Comparison of ENCODE assay signal across 27 cellular contexts in the genomic region with DNA sequence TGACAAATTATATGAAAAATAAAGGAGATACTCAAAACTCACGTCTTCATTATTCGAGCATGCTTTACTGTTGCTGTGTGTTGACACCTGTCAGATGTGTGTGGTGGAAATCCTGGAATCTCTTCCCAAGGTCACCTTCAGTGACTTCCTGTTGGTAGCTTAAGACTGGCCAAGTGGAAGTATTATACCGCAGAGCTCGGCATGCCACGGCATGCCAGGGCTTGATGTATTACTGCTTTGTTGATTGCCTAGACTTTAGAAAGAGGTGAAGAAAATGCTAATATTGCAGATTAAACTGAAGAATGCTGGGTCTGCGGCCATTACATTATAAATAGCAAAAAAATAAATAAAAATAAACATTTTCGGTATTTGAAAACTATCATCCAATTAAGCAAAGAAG. TPM values are rescaled to one million over a fixed set of nuclear protein-coding genes. Genes with fewer than 3 reads are reported as not detected.
"Had no signal": no experiment of that assay in that cellular context is flagged by ENCODE, and none has a peak within 500 bp of the region (broad histone marks: within the 10 kb centered on the region; RNA-seq: fewer than 3 reads in every experiment).

No MANE protein-coding gene starts in this region.

- H3K27ac Mint-ChIP-seq: activated CD4-positive, alpha-beta T cell treated with anti-CD3 and anti-CD28 coated beads, Interleukin-2, amount 10 ng/mL, durations not matched to agents 7 days and 5 days; activated CD8-positive, alpha-beta T cell treated with anti-CD3 and anti-CD28 coated beads, Interleukin-2, amount 10 ng/mL, durations not matched to agents 7 days and 5 days; activated naive CD8-positive, alpha-beta T cell treated with anti-CD3 and anti-CD28 coated beads, Interleukin-2, amount 50 U/mL, for 24 hours; activated T-helper 1 cell treated with anti-CD3 and anti-CD28 coated beads, Interleukin-12 subunit alpha, Interleukin-12 subunit beta, Interleukin-2, Interleukin-4 antibody, amounts not matched to agents 30 ng/mL and 10 ng/mL and 1 ng/mL, durations not matched to agents 14 hours and 24 hours and 36 hours; immature natural killer cell; nephron had no signal

- DNase-seq: activated CD4-positive, alpha-beta T cell treated with anti-CD3 and anti-CD28 coated beads, Interleukin-2, amount 10 ng/mL, durations not matched to agents 7 days and 5 days; activated CD4-positive, CD25-positive, alpha-beta regulatory T cell treated with anti-CD3 and anti-CD28 coated beads, Interleukin-2, amount 50 U/mL, for 72 hours; activated CD8-positive, alpha-beta T cell treated with anti-CD3 and anti-CD28 coated beads, Interleukin-2, amount 10 ng/mL, durations not matched to agents 7 days and 5 days; activated gamma-delta T cell; activated naive CD4-positive, alpha-beta T cell treated with anti-CD3 and anti-CD28 coated beads, Interleukin-2, amount 50 U/mL, for 16 hours; activated naive CD8-positive, alpha-beta T cell treated with anti-CD3 and anti-CD28 coated beads, Interleukin-2, amount 50 U/mL, for 24 hours; cortex of kidney; erythroblast; foreskin melanocyte; immature natural killer cell; left ventricle myocardium inferior; midbrain; pancreas; right cardiac atrium; stimulated activated CD4-positive, alpha-beta T cell treated with anti-CD3 and anti-CD28 coated beads, Interleukin-4, amount 100 ng/mL, for 24 hours; stimulated activated naive CD4-positive, alpha-beta T cell treated with Interleukin-2 at 50 U/mL for 16 hours; upper lobe of left lung; WERI-Rb-1 had no signal

- H3K4me1 Mint-ChIP-seq: activated CD4-positive, alpha-beta T cell treated with anti-CD3 and anti-CD28 coated beads, Interleukin-2, amount 10 ng/mL, durations not matched to agents 7 days and 5 days; activated naive CD8-positive, alpha-beta T cell treated with anti-CD3 and anti-CD28 coated beads, Interleukin-2, amount 50 U/mL, for 24 hours; immature natural killer cell; nephron had no signal

- H3K27me3 ChIP-seq: cardiac muscle cell, hepatocyte, upper lobe of left lung had no signal

- H3K36me3 ChIP-seq: cardiac muscle cell, left ventricle myocardium inferior, pancreas, upper lobe of left lung, WERI-Rb-1 had no signal

- FAIRE-seq: TTC549 had no signal

- H3K36me3 Mint-ChIP-seq: immature natural killer cell had no signal

- H3K9me3 Mint-ChIP-seq: activated CD4-positive, alpha-beta T cell treated with anti-CD3 and anti-CD28 coated beads, Interleukin-2, amount 10 ng/mL, durations not matched to agents 7 days and 5 days; activated naive CD8-positive, alpha-beta T cell treated with anti-CD3 and anti-CD28 coated beads, Interleukin-2, amount 50 U/mL, for 24 hours; activated T-helper 1 cell treated with anti-CD3 and anti-CD28 coated beads, Interleukin-12 subunit alpha, Interleukin-12 subunit beta, Interleukin-2, Interleukin-4 antibody, amounts not matched to agents 30 ng/mL and 10 ng/mL and 1 ng/mL, durations not matched to agents 14 hours and 24 hours and 36 hours; immature natural killer cell had no signal

- H3K4me3 Mint-ChIP-seq: activated CD4-positive, alpha-beta T cell treated with anti-CD3 and anti-CD28 coated beads, Interleukin-2, amount 10 ng/mL, durations not matched to agents 7 days and 5 days; activated CD8-positive, alpha-beta T cell treated with anti-CD3 and anti-CD28 coated beads, Interleukin-2, amount 10 ng/mL, durations not matched to agents 7 days and 5 days; activated naive CD8-positive, alpha-beta T cell treated with anti-CD3 and anti-CD28 coated beads, Interleukin-2, amount 50 U/mL, for 24 hours; activated T-helper 1 cell treated with anti-CD3 and anti-CD28 coated beads, Interleukin-12 subunit alpha, Interleukin-12 subunit beta, Interleukin-2, Interleukin-4 antibody, amounts not matched to agents 30 ng/mL and 10 ng/mL and 1 ng/mL, durations not matched to agents 14 hours and 24 hours and 36 hours; immature natural killer cell; nephron had no signal

- H3K4me3 ChIP-seq: cardiac muscle cell, hepatocyte, left ventricle myocardium inferior, pancreas, upper lobe of left lung had no signal

RNA-seq across cellular contexts. Expression of gene TREX2, which starts 4.6 kb away (rescaled TPM):
- total RNA-seq: left ventricle myocardium inferior had no signal

RNA-seq across cellular contexts. Expression of gene PNMA6E, which starts 40.1 kb away (rescaled TPM):
- total RNA-seq: activated CD4-positive, alpha-beta T cell treated with anti-CD3 and anti-CD28 coated beads, Interleukin-2, amount 10 ng/mL, durations not matched to agents 7 days and 5 days; activated CD8-positive, alpha-beta T cell treated with anti-CD3 and anti-CD28 coated beads, Interleukin-2, amount 10 ng/mL, durations not matched to agents 7 days and 5 days; activated T-helper 1 cell treated with anti-CD3 and anti-CD28 coated beads, Interleukin-12 subunit alpha, Interleukin-12 subunit beta, Interleukin-2, Interleukin-4 antibody, amounts not matched to agents 30 ng/mL and 10 ng/mL and 1 ng/mL, durations not matched to agents 14 hours and 24 hours and 36 hours; cerebellum; hepatocyte; left ventricle myocardium inferior; lung microvascular endothelial cell; pancreas; pulmonary artery endothelial cell; right cardiac atrium; subcutaneous adipose tissue had no signal

RNA-seq across cellular contexts. Expression of gene BGN, which starts 53.5 kb away (rescaled TPM):
- total RNA-seq: activated CD4-positive, alpha-beta T cell treated with anti-CD3 and anti-CD28 coated beads, Interleukin-2, amount 10 ng/mL, durations not matched to agents 7 days and 5 days; activated CD8-positive, alpha-beta T cell treated with anti-CD3 and anti-CD28 coated beads, Interleukin-2, amount 10 ng/mL, durations not matched to agents 7 days and 5 days; activated T-helper 1 cell treated with anti-CD3 and anti-CD28 coated beads, Interleukin-12 subunit alpha, Interleukin-12 subunit beta, Interleukin-2, Interleukin-4 antibody, amounts not matched to agents 30 ng/mL and 10 ng/mL and 1 ng/mL, durations not matched to agents 14 hours and 24 hours and 36 hours had no signal
